ENCODE assay signal across 16 cellular contexts in genomic region chr2:69291004-69291650, GRCh38.
DNase-seq lines count a peak whose midpoint lies in the region; ATAC-seq and TF ChIP-seq lines count a peak whose summit lies in the region.
"Had no signal": no experiment of that assay in that cellular context is flagged by ENCODE, and none has a peak within 500 bp of the region (broad histone marks: within the 10 kb centered on the region; RNA-seq: fewer than 3 reads in every experiment).

No MANE protein-coding gene starts in this region.

- peak overlapping the region; percentile 79 for H2BK20ac ChIP-seq in IMR-90 (ENCODE audit: low read depth, low read length)

- peak overlapping the region; percentile 58; the same call in 1 of the 2 replicates for H4K91ac ChIP-seq in IMR-90 (ENCODE audit: insufficient read depth, low read depth, low read length)

- H2BK120ac ChIP-seq in IMR-90 (ENCODE audit: low read depth, low read length): peak overlapping the region; percentile 79

- H3K4ac ChIP-seq in IMR-90 (ENCODE audit: low read depth, low read length): peak overlapping the region; percentile 46; the same call in 1 of the 2 replicates

- in situ Hi-C loops in IMR-90 (cut with MboI; ENCODE audit: low sequenced_read_pairs): no loop called here
- in situ Hi-C loops in astrocyte of the spinal cord (cut with HindIII; ENCODE audit: low sequenced_read_pairs): no loop called here

- H2AK5ac ChIP-seq in IMR-90 (ENCODE audit: low read depth, low read length): no peak overlapping the region

- H2AFZ ChIP-seq in IMR-90 (replicated peaks; ENCODE audit: low read length, poor library complexity) (peak overlapping the region; percentile 71), smooth muscle cell (ENCODE audit: low read depth) (no peak overlapping the region)

- POLR2A ChIA-PET in IMR-90 (lab: Charles Lee; ENCODE audit: unreplicated experiment): no interaction called here

- no peak overlapping the region for H3K27ac Mint-ChIP-seq in activated naive CD8-positive, alpha-beta T cell treated with anti-CD3 and anti-CD28 coated beads, Interleukin-2, amount 50 U/mL, for 24 hours
- H3K27ac Mint-ChIP-seq: activated CD8-positive, alpha-beta T cell treated with anti-CD3 and anti-CD28 coated beads for 36 hours; activated naive CD4-positive, alpha-beta T cell treated with anti-CD3 and anti-CD28 coated beads, Interleukin-2, amount 50 U/mL, for 24 hours; endodermal cell; natural killer cell; stimulated activated memory B cell treated with anti-CD40 and anti-IgM and Interleukin-4, amounts not matched to agents 10 μg/mL and 1 μg/mL and 100 μg/mL, for 72 hours had no signal

- H3K4me3 ChIP-seq in IMR-90 (ENCODE audit: insufficient read depth, low read depth, low read length): no peak overlapping the region
- no peak overlapping the region for H3K4me3 ChIP-seq in astrocyte of the spinal cord (ENCODE audit: low read depth, low read length)
- no peak overlapping the region for H3K4me3 ChIP-seq in smooth muscle cell
- H3K4me3 ChIP-seq: GM12878 had no signal

- H3K27me3 Mint-ChIP-seq in activated naive CD8-positive, alpha-beta T cell treated with anti-CD3 and anti-CD28 coated beads, Interleukin-2, amount 50 U/mL, for 24 hours: peaks cover 4% of the 10 kb centered on the region
- H3K27me3 Mint-ChIP-seq: activated CD8-positive, alpha-beta T cell treated with anti-CD3 and anti-CD28 coated beads for 36 hours had no signal

- peak overlapping the region; percentile 71 for H3K14ac ChIP-seq in IMR-90 (replicated peaks; ENCODE audit: low read depth, low read length)

- no peaks in the 10 kb centered on the region; a peak in 1 of 4 replicates for H3K79me1 ChIP-seq in IMR-90 (ENCODE audit: low read depth in 1 of 2, low read length in 2 of 2)

- DNase-seq in IMR-90 (peak; percentile 86), astrocyte of the spinal cord (ENCODE audit: low read depth, low spot score) (peak; percentile 82), left ventricle myocardium superior (no peak), smooth muscle cell (lab: John Stamatoyannopoulos, UW; ENCODE audit: unreplicated experiment) (no peak), iPS-NIHi11 (ENCODE audit: low spot score) (no peak)
- no peak for DNase-seq in activated naive CD8-positive, alpha-beta T cell treated with anti-CD3 and anti-CD28 coated beads, Interleukin-2, amount 50 U/mL, for 24 hours
- DNase-seq: activated CD8-positive, alpha-beta T cell treated with anti-CD3 and anti-CD28 coated beads for 36 hours; Calu3; endodermal cell; GOT3; natural killer cell; NCI-H2029 treated with DMSO at 0.1 percent for 48 hours had no signal

- TF ChIP-seq RAD21 in IMR-90 (IDR thresholded peaks at IDR 0.05; ENCODE audit: low read length): no peak

- no peaks in the 10 kb centered on the region for H3K36me3 Mint-ChIP-seq in activated naive CD8-positive, alpha-beta T cell treated with anti-CD3 and anti-CD28 coated beads, Interleukin-2, amount 50 U/mL, for 24 hours (ENCODE audit: low read depth)
- H3K36me3 Mint-ChIP-seq: activated naive CD4-positive, alpha-beta T cell treated with anti-CD3 and anti-CD28 coated beads, Interleukin-2, amount 50 U/mL, for 24 hours; natural killer cell; stimulated activated memory B cell treated with anti-CD40 and anti-IgM and Interleukin-4, amounts not matched to agents 10 μg/mL and 1 μg/mL and 100 μg/mL, for 72 hours had no signal

- peak overlapping the region; percentile 45 for H4K5ac ChIP-seq in IMR-90 (ENCODE audit: low read depth, low read length)

- intact Hi-C loops in IMR-90 (cut with micrococcal nuclease) (no loop called here), left ventricle myocardium superior (cut with micrococcal nuclease) (no loop called here)

- peaks cover 11% of the 10 kb centered on the region for H3F3A ChIP-seq in smooth muscle cell (ENCODE audit: low read depth)

- H3K56ac ChIP-seq in IMR-90 (ENCODE audit: extremely low read depth, insufficient read depth, low read length): no peak overlapping the region

- H3K18ac ChIP-seq in IMR-90 (ENCODE audit: low read depth, low read length): peak overlapping the region; percentile 62; the same call in 1 of the 2 replicates

- H3K27ac ChIP-seq in IMR-90 (ENCODE audit: insufficient read depth, low read length): peak overlapping the region; percentile 53; the same call in 1 of the 2 replicates
- peak overlapping the region; percentile 70 for H3K27ac ChIP-seq in smooth muscle cell (ENCODE audit: low read depth)

- no peak for TF ChIP-seq POLR2A in IMR-90 (IDR thresholded peaks at IDR 0.05; ENCODE audit: low read depth, low read length)

- peak overlapping the region in 1 of 2 experiments; percentile 79; a peak in 2 of 4 replicates for H4K8ac ChIP-seq in IMR-90 (ENCODE audit: low read depth in 2 of 2, low read length in 2 of 2)

- dilution Hi-C loops in IMR-90 (cut with HindIII; ENCODE audit: low sequenced_read_pairs, unreplicated experiment): no loop called here

- H3K9me3 ChIP-seq in IMR-90 (ENCODE audit: control insufficient read depth, insufficient read depth, low read length): no peaks in the 10 kb centered on the region
- H3K9me3 ChIP-seq in smooth muscle cell (replicated peaks; ENCODE audit: low read depth): no peaks in the 10 kb centered on the region

- H3K4me2 ChIP-seq in IMR-90 (ENCODE audit: low read depth, low read length): no peak overlapping the region
- H3K4me2 ChIP-seq in smooth muscle cell: peak overlapping the region; percentile 62

- H3K4me1 ChIP-seq in IMR-90 (ENCODE audit: control insufficient read depth, insufficient read depth, low read length) (peaks cover 10% of the 10 kb centered on the region), smooth muscle cell (ENCODE audit: low read depth) (peaks cover 8% of the 10 kb centered on the region)

- no peak for TF ChIP-seq CTCF in IMR-90 (conservative IDR thresholded peaks at IDR 0.05; ENCODE audit: low read depth, low read length)
- no peak for TF ChIP-seq CTCF in astrocyte of the spinal cord (IDR thresholded peaks at IDR 0.05; ENCODE audit: low read depth, low read length)
- TF ChIP-seq CTCF in smooth muscle cell (IDR thresholded peaks at IDR 0.05; ENCODE audit: borderline replicate concordance, insufficient read depth, poor library complexity, severe bottlenecking): no peak

- ATAC-seq in IMR-90 (ENCODE audit: low read depth) (peak; percentile 78), left ventricle myocardium superior (peak; percentile 76), GM19328 (IDR thresholded peaks at IDR 0.05; ENCODE audit: unreplicated experiment) (no peak)
- ATAC-seq in activated naive CD8-positive, alpha-beta T cell treated with anti-CD3 and anti-CD28 coated beads, Interleukin-2, amount 50 U/mL, for 24 hours: no peak
- ATAC-seq: activated CD8-positive, alpha-beta T cell treated with anti-CD3 and anti-CD28 coated beads for 36 hours; GM12878; natural killer cell; stimulated activated memory B cell treated with anti-CD40 and anti-IgM and Interleukin-4, amounts not matched to agents 10 μg/mL and 1 μg/mL and 100 μg/mL, for 72 hours had no signal

- H4K20me1 ChIP-seq in IMR-90 (ENCODE audit: insufficient read depth, low read length) (no peaks in the 10 kb centered on the region), smooth muscle cell (ENCODE audit: low read depth) (no peaks in the 10 kb centered on the region)

- peak overlapping the region; percentile 64; the same call in 1 of the 2 replicates for H3K23ac ChIP-seq in IMR-90 (ENCODE audit: low read depth, low read length)

- H2BK15ac ChIP-seq in IMR-90 (ENCODE audit: low read depth, low read length): 0 out of 3 replicates have a peak overlapping the region, but pooled peaks have one; percentile 45

- CTCF ChIA-PET in IMR-90 (lab: Yijun Ruan, JAX): no interaction called here

- peak overlapping the region; percentile 55 for H2BK5ac ChIP-seq in IMR-90 (ENCODE audit: low read depth, low read length, poor library complexity, severe bottlenecking)

- H3K9me3 Mint-ChIP-seq in activated naive CD8-positive, alpha-beta T cell treated with anti-CD3 and anti-CD28 coated beads, Interleukin-2, amount 50 U/mL, for 24 hours: no peaks in the 10 kb centered on the region
- H3K9me3 Mint-ChIP-seq: activated CD8-positive, alpha-beta T cell treated with anti-CD3 and anti-CD28 coated beads for 36 hours; activated naive CD4-positive, alpha-beta T cell treated with anti-CD3 and anti-CD28 coated beads, Interleukin-2, amount 50 U/mL, for 24 hours; endodermal cell; natural killer cell had no signal

- H3K79me2 ChIP-seq in smooth muscle cell (ENCODE audit: low read depth): no peaks in the 10 kb centered on the region

- peaks cover 11% of the 10 kb centered on the region for H3K9me1 ChIP-seq in IMR-90 (ENCODE audit: insufficient read depth, low read length)

- H3K4me3 Mint-ChIP-seq in activated naive CD8-positive, alpha-beta T cell treated with anti-CD3 and anti-CD28 coated beads, Interleukin-2, amount 50 U/mL, for 24 hours: no peak overlapping the region
- H3K4me3 Mint-ChIP-seq: activated CD8-positive, alpha-beta T cell treated with anti-CD3 and anti-CD28 coated beads for 36 hours; activated naive CD4-positive, alpha-beta T cell treated with anti-CD3 and anti-CD28 coated beads, Interleukin-2, amount 50 U/mL, for 24 hours; endodermal cell; natural killer cell; stimulated activated memory B cell treated with anti-CD40 and anti-IgM and Interleukin-4, amounts not matched to agents 10 μg/mL and 1 μg/mL and 100 μg/mL, for 72 hours had no signal

- H3K9ac ChIP-seq in IMR-90 (ENCODE audit: low read depth, low read length): no peak overlapping the region
- no peak overlapping the region for H3K9ac ChIP-seq in smooth muscle cell (ENCODE audit: low read depth)

- H3K36me3 ChIP-seq in IMR-90 (ENCODE audit: control insufficient read depth, insufficient read depth, low read length): no peaks in the 10 kb centered on the region
- no peaks in the 10 kb centered on the region for H3K36me3 ChIP-seq in smooth muscle cell (ENCODE audit: low read depth)

- H3K27me3 ChIP-seq in IMR-90 (ENCODE audit: control insufficient read depth, insufficient read depth, low read length): no peaks in the 10 kb centered on the region
- H3K27me3 ChIP-seq in smooth muscle cell (ENCODE audit: low read depth): no peaks in the 10 kb centered on the region

- no peak overlapping the region for H2AK9ac ChIP-seq in IMR-90 (replicated peaks; ENCODE audit: low read depth, low read length, poor library complexity)

- no peaks in the 10 kb centered on the region for H3K4me1 Mint-ChIP-seq in activated naive CD8-positive, alpha-beta T cell treated with anti-CD3 and anti-CD28 coated beads, Interleukin-2, amount 50 U/mL, for 24 hours
- H3K4me1 Mint-ChIP-seq: activated naive CD4-positive, alpha-beta T cell treated with anti-CD3 and anti-CD28 coated beads, Interleukin-2, amount 50 U/mL, for 24 hours; endodermal cell; natural killer cell had no signal

- BruUV-seq in IMR-90 (replicated peaks; lab: Mats Ljungman, UMichigan): no TSS peak

Comparison
In these comparisons a context has a peak if more than half of its experiments do, and no peak if none do; other contexts are left out.
1. ATAC-seq: peak in IMR-90 (single experiment) and left ventricle myocardium superior (single experiment); none in GM19328 (single experiment) and activated naive CD8-positive, alpha-beta T cell treated with anti-CD3 and anti-CD28 coated beads, Interleukin-2, amount 50 U/mL, for 24 hours (single experiment).
2. DNase-seq: peak in IMR-90 (single experiment) and astrocyte of the spinal cord (single experiment); none in left ventricle myocardium superior (single experiment), smooth muscle cell (single experiment), iPS-NIHi11 (single experiment) and activated naive CD8-positive, alpha-beta T cell treated with anti-CD3 and anti-CD28 coated beads, Interleukin-2, amount 50 U/mL, for 24 hours (single experiment).